1 cellular context compared by ENCODE assay signal in the genomic region with DNA sequence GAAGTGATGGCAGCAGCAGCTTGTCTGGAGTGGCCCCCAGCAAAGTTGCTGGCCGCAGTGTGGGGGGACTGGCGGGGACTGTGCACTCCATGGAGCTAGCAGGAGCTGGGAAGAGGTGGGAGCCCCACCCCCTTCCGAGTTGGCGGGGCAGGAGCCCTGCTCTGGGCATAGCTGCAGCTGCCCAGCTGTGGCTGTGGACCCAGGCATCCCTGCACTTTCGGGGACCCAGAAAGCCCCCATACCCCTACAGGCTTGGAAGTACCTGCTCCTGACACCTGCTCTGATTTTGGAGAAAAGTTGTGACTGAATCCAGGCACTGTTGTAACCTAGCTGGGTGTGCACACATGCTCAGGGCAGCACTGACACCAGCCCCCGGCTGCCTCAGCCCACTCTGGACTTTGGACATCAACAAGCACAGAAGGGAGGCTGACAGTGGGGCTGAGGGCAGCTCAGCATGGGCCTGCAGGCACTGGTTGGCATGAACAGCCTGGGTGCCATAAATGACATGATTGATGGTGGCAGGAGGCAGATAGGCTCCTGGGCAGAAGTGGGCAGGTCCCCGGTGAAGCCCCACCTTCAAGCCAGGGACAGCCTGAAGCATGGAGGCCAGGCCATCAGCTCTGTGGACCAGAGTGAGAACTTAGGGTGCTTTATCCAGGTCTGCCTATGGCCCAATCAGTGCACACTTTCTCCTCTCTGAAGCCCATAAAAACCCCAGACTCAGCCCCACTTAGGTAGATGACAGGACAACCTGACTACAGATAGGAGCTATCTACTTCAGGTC.
TF ChIP-seq lines count a peak whose summit lies in the region.

No MANE protein-coding gene starts in this region.

TF ChIP-seq in HepG2, 621 proteins besides CTCF, POLR2A, EP300 and RAD21 (continued from another document and continues in another):
- TF ChIP-seq ZHX2 (IDR thresholded peaks at IDR 0.05; ENCODE audit: low read depth) (no peak), ZHX2 (CRISPR knock-in tag; IDR thresholded peaks at IDR 0.05; ENCODE audit: borderline replicate concordance) (no peak), SMARCC2 (IDR thresholded peaks at IDR 0.05) (no peak), ISL2 (CRISPR knock-in tag; IDR thresholded peaks at IDR 0.05) (peak; percentile 19; the same call in 1 of the 2 replicates), ZKSCAN1 (IDR thresholded peaks at IDR 0.05; ENCODE audit: low read length) (no peak), ZNF280B (CRISPR knock-in tag; IDR thresholded peaks at IDR 0.05; ENCODE audit: borderline replicate concordance) (peak; percentile 78; the same call in 1 of the 2 replicates), IKZF1 (IDR thresholded peaks at IDR 0.05) (no peak), KAT8 (CRISPR knock-in tag; IDR thresholded peaks at IDR 0.05) (peak; percentile 58), ZNF501 (CRISPR knock-in tag; IDR thresholded peaks at IDR 0.05) (peak; percentile 75), HOXA5 (CRISPR knock-in tag; IDR thresholded peaks at IDR 0.05) (peak; percentile 81; the same call in 1 of the 2 replicates), NR2C2 (CRISPR knock-in tag; IDR thresholded peaks at IDR 0.05; ENCODE audit: borderline replicate concordance) (no peak), HNF4G (IDR thresholded peaks at IDR 0.05; ENCODE audit: borderline replicate concordance, low read depth, low read length) (peak; percentile 86), HNF4G (CRISPR knock-in tag; IDR thresholded peaks at IDR 0.05; ENCODE audit: borderline replicate concordance, low read depth) (peak; percentile 93; the same call in 1 of the 2 replicates), ZSCAN31 (CRISPR knock-in tag; IDR thresholded peaks at IDR 0.05; ENCODE audit: low read depth) (0 out of 2 replicates have a peak, but pooled peaks have one; percentile 38), TSC22D2 (CRISPR knock-in tag; IDR thresholded peaks at IDR 0.05; ENCODE audit: borderline replicate concordance) (no peak), ZNF691 (CRISPR knock-in tag; IDR thresholded peaks at IDR 0.05; ENCODE audit: borderline replicate concordance, low read depth) (peak; percentile 77; the same call in 1 of the 2 replicates), FOXJ3 (CRISPR knock-in tag; IDR thresholded peaks at IDR 0.05; ENCODE audit: borderline replicate concordance) (peak; percentile 84), SMYD3 (CRISPR knock-in tag; IDR thresholded peaks at IDR 0.05) (no peak), ZNF513 (CRISPR knock-in tag; conservative IDR thresholded peaks at IDR 0.05) (no peak), ZNF749 (CRISPR knock-in tag; IDR thresholded peaks at IDR 0.05; ENCODE audit: borderline replicate concordance) (0 out of 2 replicates have a peak, but pooled peaks have one; percentile 15), AKNA (CRISPR knock-in tag; IDR thresholded peaks at IDR 0.05; ENCODE audit: borderline replicate concordance) (no peak), RXRB (CRISPR knock-in tag; IDR thresholded peaks at IDR 0.05; ENCODE audit: borderline replicate concordance) (peak; percentile 71), ERF (CRISPR knock-in tag; IDR thresholded peaks at IDR 0.05) (peak; percentile 58; the same call in 1 of the 2 replicates), MEF2D (CRISPR knock-in tag; IDR thresholded peaks at IDR 0.05) (peak; percentile 38; the same call in 1 of the 2 replicates), ZEB1 (IDR thresholded peaks at IDR 0.05; ENCODE audit: insufficient replicate concordance, low read depth) (no peak), ATF1 (CRISPR knock-in tag; IDR thresholded peaks at IDR 0.05) (no peak), ZNF382 (CRISPR knock-in tag; IDR thresholded peaks at IDR 0.05; ENCODE audit: borderline replicate concordance) (no peak), ZBTB8A (CRISPR knock-in tag; IDR thresholded peaks at IDR 0.05; ENCODE audit: borderline replicate concordance, low read depth) (no peak), NCOA2 (CRISPR knock-in tag; IDR thresholded peaks at IDR 0.05) (peak; percentile 44; the same call in 1 of the 2 replicates), SIN3A (IDR thresholded peaks at IDR 0.05; ENCODE audit: borderline replicate concordance, low read depth, low read length) (0 out of 2 replicates have a peak, but pooled peaks have one; percentile 45), ZFP1 (CRISPR knock-in tag; IDR thresholded peaks at IDR 0.05) (peak; percentile 57; the same call in 1 of the 2 replicates), ZNF256 (CRISPR knock-in tag; conservative IDR thresholded peaks at IDR 0.05) (no peak), GMEB1 (CRISPR knock-in tag; IDR thresholded peaks at IDR 0.05; ENCODE audit: borderline replicate concordance) (peak; percentile 21; the same call in 1 of the 2 replicates), ZSCAN25 (CRISPR knock-in tag; IDR thresholded peaks at IDR 0.05) (peak; percentile 55; the same call in 1 of the 2 replicates), HDAC6 (IDR thresholded peaks at IDR 0.05; ENCODE audit: low read depth, low read length) (no peak), TEAD2 (CRISPR knock-in tag; IDR thresholded peaks at IDR 0.05) (no peak)
- TF ChIP-seq, protein P1, sequence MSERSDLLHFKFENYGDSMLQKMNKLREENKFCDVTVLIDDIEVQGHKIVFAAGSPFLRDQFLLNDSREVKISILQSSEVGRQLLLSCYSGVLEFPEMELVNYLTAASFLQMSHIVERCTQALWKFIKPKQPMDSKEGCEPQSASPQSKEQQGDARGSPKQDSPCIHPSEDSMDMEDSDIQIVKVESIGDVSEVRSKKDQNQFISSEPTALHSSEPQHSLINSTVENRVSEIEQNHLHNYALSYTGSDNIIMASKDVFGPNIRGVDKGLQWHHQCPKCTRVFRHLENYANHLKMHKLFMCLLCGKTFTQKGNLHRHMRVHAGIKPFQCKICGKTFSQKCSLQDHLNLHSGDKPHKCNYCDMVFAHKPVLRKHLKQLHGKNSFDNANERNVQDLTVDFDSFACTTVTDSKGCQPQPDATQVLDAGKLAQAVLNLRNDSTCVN (CRISPR knock-in tag; IDR thresholded peaks at IDR 0.05; ENCODE audit: borderline replicate concordance) = peak; percentile 47; the same call in 1 of the 2 replicates
- TF ChIP-seq, protein P2, sequence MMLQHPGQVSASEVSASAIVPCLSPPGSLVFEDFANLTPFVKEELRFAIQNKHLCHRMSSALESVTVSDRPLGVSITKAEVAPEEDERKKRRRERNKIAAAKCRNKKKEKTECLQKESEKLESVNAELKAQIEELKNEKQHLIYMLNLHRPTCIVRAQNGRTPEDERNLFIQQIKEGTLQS (CRISPR knock-in tag; IDR thresholded peaks at IDR 0.05) = no peak; the same call in 1 of the 2 replicates
